30 cellular contexts compared by ENCODE assay signal in the genomic region with DNA sequence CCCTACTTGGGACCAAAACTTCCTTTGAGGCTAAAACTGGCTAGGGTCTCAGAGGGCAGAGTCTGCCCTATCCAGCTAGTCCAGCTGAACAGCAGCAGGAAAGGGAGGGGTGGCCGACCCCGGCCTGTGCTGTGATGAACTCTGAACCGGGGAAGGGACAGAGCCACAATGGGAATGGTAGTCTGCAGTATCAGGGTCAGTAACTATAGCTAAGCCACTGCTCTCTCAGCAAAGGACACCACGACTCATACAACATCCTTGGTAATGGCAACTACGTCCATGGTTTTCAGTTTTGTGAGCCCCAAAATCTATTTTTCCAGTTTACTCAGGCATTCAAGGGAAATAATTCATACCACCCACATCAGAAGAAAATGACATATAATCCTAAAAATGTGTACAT.
"Had no signal": no experiment of that assay in that cellular context is flagged by ENCODE, and none has a peak within 500 bp of the region (broad histone marks: within the 10 kb centered on the region; RNA-seq: fewer than 3 reads in every experiment).

No MANE protein-coding gene starts in this region.

- H3K4me1 ChIP-seq: ascending aorta, breast epithelium, colonic mucosa had no signal

- H3K9me3 ChIP-seq: ascending aorta, breast epithelium, colonic mucosa had no signal

- H3K27ac Mint-ChIP-seq: activated CD4-positive, alpha-beta memory T cell treated with anti-CD3 and anti-CD28 coated beads, Interleukin-2, amount 10 ng/mL, durations not matched to agents 7 days and 5 days; activated CD4-positive, alpha-beta T cell treated with anti-CD3 and anti-CD28 coated beads, Interleukin-2, amount 10 ng/mL, durations not matched to agents 7 days and 5 days; activated naive CD4-positive, alpha-beta T cell treated with anti-CD3 and anti-CD28 coated beads, Interleukin-2, amount 10 ng/mL, durations not matched to agents 7 days and 5 days; activated naive CD4-positive, alpha-beta T cell treated with anti-CD3 and anti-CD28 coated beads, Interleukin-2, amount 50 U/mL, for 72 hours; activated naive CD8-positive, alpha-beta T cell treated with anti-CD3 and anti-CD28 coated beads, Interleukin-2, amount 10 ng/mL, durations not matched to agents 7 days and 5 days; activated T-cell treated with anti-CD3 and anti-CD28 coated beads, Interleukin-2, amount 50 U/mL, for 24 hours; activated T-cell treated with anti-CD3 and anti-CD28 coated beads, Interleukin-2, amount 50 U/mL, for 72 hours; brain; T-helper 17 cell; T-helper 2 cell treated with Interferon-gamma antibody and Interleukin-4, amounts not matched to agents 5 μg/mL and 100 μg/mL, for 36 hours had no signal

- H3K9me3 Mint-ChIP-seq: activated CD4-positive, alpha-beta memory T cell treated with anti-CD3 and anti-CD28 coated beads, Interleukin-2, amount 10 ng/mL, durations not matched to agents 7 days and 5 days; activated CD4-positive, alpha-beta T cell treated with anti-CD3 and anti-CD28 coated beads, Interleukin-2, amount 10 ng/mL, durations not matched to agents 7 days and 5 days; activated naive CD4-positive, alpha-beta T cell treated with anti-CD3 and anti-CD28 coated beads, Interleukin-2, amount 10 ng/mL, durations not matched to agents 7 days and 5 days; activated naive CD4-positive, alpha-beta T cell treated with anti-CD3 and anti-CD28 coated beads, Interleukin-2, amount 50 U/mL, for 72 hours; activated naive CD8-positive, alpha-beta T cell treated with anti-CD3 and anti-CD28 coated beads, Interleukin-2, amount 10 ng/mL, durations not matched to agents 7 days and 5 days; activated T-cell treated with anti-CD3 and anti-CD28 coated beads, Interleukin-2, amount 50 U/mL, for 24 hours; activated T-cell treated with anti-CD3 and anti-CD28 coated beads, Interleukin-2, amount 50 U/mL, for 72 hours; T-helper 2 cell treated with Interferon-gamma antibody and Interleukin-4, amounts not matched to agents 5 μg/mL and 100 μg/mL, for 36 hours had no signal

- ATAC-seq: activated naive CD4-positive, alpha-beta T cell treated with anti-CD3 and anti-CD28 coated beads, Interleukin-2, amount 50 U/mL, for 72 hours; activated T-cell treated with anti-CD3 and anti-CD28 coated beads, Interleukin-2, amount 50 U/mL, for 72 hours; esophagus mucosa; T-helper 17 cell had no signal

- H3K4me3 ChIP-seq: ascending aorta, breast epithelium, cardiac muscle cell, colonic mucosa had no signal

- H3K4me3 Mint-ChIP-seq: activated CD4-positive, alpha-beta memory T cell treated with anti-CD3 and anti-CD28 coated beads, Interleukin-2, amount 10 ng/mL, durations not matched to agents 7 days and 5 days; activated CD4-positive, alpha-beta T cell treated with anti-CD3 and anti-CD28 coated beads, Interleukin-2, amount 10 ng/mL, durations not matched to agents 7 days and 5 days; activated naive CD4-positive, alpha-beta T cell treated with anti-CD3 and anti-CD28 coated beads, Interleukin-2, amount 10 ng/mL, durations not matched to agents 7 days and 5 days; activated naive CD8-positive, alpha-beta T cell treated with anti-CD3 and anti-CD28 coated beads, Interleukin-2, amount 10 ng/mL, durations not matched to agents 7 days and 5 days; activated T-cell treated with anti-CD3 and anti-CD28 coated beads, Interleukin-2, amount 50 U/mL, for 24 hours; activated T-cell treated with anti-CD3 and anti-CD28 coated beads, Interleukin-2, amount 50 U/mL, for 72 hours; brain; endodermal cell; T-helper 17 cell; T-helper 2 cell treated with Interferon-gamma antibody and Interleukin-4, amounts not matched to agents 5 μg/mL and 100 μg/mL, for 36 hours had no signal

- H3K36me3 ChIP-seq: breast epithelium, colonic mucosa had no signal

- H3K27me3 ChIP-seq: ascending aorta, breast epithelium, cardiac muscle cell, colonic mucosa had no signal

- H3K4me1 Mint-ChIP-seq: activated CD4-positive, alpha-beta memory T cell treated with anti-CD3 and anti-CD28 coated beads, Interleukin-2, amount 10 ng/mL, durations not matched to agents 7 days and 5 days; activated CD4-positive, alpha-beta T cell treated with anti-CD3 and anti-CD28 coated beads, Interleukin-2, amount 10 ng/mL, durations not matched to agents 7 days and 5 days; activated naive CD4-positive, alpha-beta T cell treated with anti-CD3 and anti-CD28 coated beads, Interleukin-2, amount 10 ng/mL, durations not matched to agents 7 days and 5 days; brain; endodermal cell had no signal

- H3K27me3 Mint-ChIP-seq: activated CD4-positive, alpha-beta memory T cell treated with anti-CD3 and anti-CD28 coated beads, Interleukin-2, amount 10 ng/mL, durations not matched to agents 7 days and 5 days; activated CD4-positive, alpha-beta T cell treated with anti-CD3 and anti-CD28 coated beads, Interleukin-2, amount 10 ng/mL, durations not matched to agents 7 days and 5 days; activated naive CD4-positive, alpha-beta T cell treated with anti-CD3 and anti-CD28 coated beads, Interleukin-2, amount 10 ng/mL, durations not matched to agents 7 days and 5 days; activated naive CD8-positive, alpha-beta T cell treated with anti-CD3 and anti-CD28 coated beads, Interleukin-2, amount 10 ng/mL, durations not matched to agents 7 days and 5 days; activated T-cell treated with anti-CD3 and anti-CD28 coated beads, Interleukin-2, amount 50 U/mL, for 24 hours; T-helper 17 cell had no signal

- H3K27ac ChIP-seq: ascending aorta, breast epithelium, cardiac muscle cell, colonic mucosa had no signal

- DNase-seq: activated CD4-positive, alpha-beta memory T cell treated with anti-CD3 and anti-CD28 coated beads, Interleukin-2, amount 10 ng/mL, durations not matched to agents 7 days and 5 days; activated CD4-positive, alpha-beta T cell treated with anti-CD3 and anti-CD28 coated beads for 1 hour; activated CD4-positive, alpha-beta T cell treated with anti-CD3 and anti-CD28 coated beads for 4 hours; activated CD4-positive, alpha-beta T cell treated with anti-CD3 and anti-CD28 coated beads, Interleukin-2, amount 10 ng/mL, durations not matched to agents 7 days and 5 days; activated CD4-positive, alpha-beta T cell treated with anti-CD3 and anti-CD28 coated beads, Interleukin-2, amount 50 U/mL, for 4 hours; activated CD8-positive, alpha-beta memory T cell treated with anti-CD3 and anti-CD28 coated beads, Interleukin-2, amount 50 U/mL, for 48 hours; activated gamma-delta T cell; activated naive CD4-positive, alpha-beta T cell; activated naive CD4-positive, alpha-beta T cell treated with anti-CD3 and anti-CD28 coated beads, Interleukin-2, amount 10 ng/mL, durations not matched to agents 7 days and 5 days; activated naive CD8-positive, alpha-beta T cell treated with anti-CD3 and anti-CD28 coated beads, Interleukin-2, amount 10 ng/mL, durations not matched to agents 7 days and 5 days; activated T-cell treated with anti-CD3 and anti-CD28 coated beads for 4 hours; activated T-cell treated with anti-CD3 and anti-CD28 coated beads, Interleukin-2, amount 50 U/mL, for 24 hours; activated T-cell treated with anti-CD3 and anti-CD28 coated beads, Interleukin-2, amount 50 U/mL, for 72 hours; central memory CD4-positive, alpha-beta T cell; cerebellar nuclear complex; colonic mucosa; effector memory CD4-positive, alpha-beta T cell; endodermal cell; foreskin fibroblast; head of caudate nucleus; T-helper 1 cell; T-helper 17 cell; T1000 had no signal
